ENCODE assay signal across 25 cellular contexts in genomic region chr13:92297971-92298942, GRCh38.
"Had no signal": no experiment of that assay in that cellular context is flagged by ENCODE, and none has a peak within 500 bp of the region (broad histone marks: within the 10 kb centered on the region; RNA-seq: fewer than 3 reads in every experiment).

No MANE protein-coding gene starts in this region.

- ATAC-seq: activated CD4-positive, alpha-beta T cell treated with anti-CD3 and anti-CD28 coated beads for 36 hours; gastroesophageal sphincter; heart left ventricle; natural killer cell treated with Interleukin-12 subunit alpha and Interleukin-12 subunit beta and Interleukin-15 and Interleukin-18, amount 100 ng/mL, for 72 hours; stimulated activated memory B cell treated with anti-CD40 and anti-IgM and Interleukin-4, amounts not matched to agents 10 μg/mL and 1 μg/mL and 100 μg/mL, for 72 hours had no signal

- H3K27ac Mint-ChIP-seq: activated B cell treated with CpG ODN at 0.5 μM for 24 hours; activated CD4-positive, alpha-beta memory T cell treated with anti-CD3 and anti-CD28 coated beads for 36 hours; activated CD4-positive, alpha-beta T cell treated with anti-CD3 and anti-CD28 coated beads for 36 hours; activated naive CD4-positive, alpha-beta T cell treated with anti-CD3 and anti-CD28 coated beads, Interleukin-2, amount 10 ng/mL, durations not matched to agents 7 days and 5 days; natural killer cell treated with Interleukin-12 subunit alpha and Interleukin-12 subunit beta and Interleukin-15 and Interleukin-18, amount 100 ng/mL, for 72 hours; stimulated activated memory B cell treated with anti-CD40 and anti-IgM and Interleukin-4, amounts not matched to agents 10 μg/mL and 1 μg/mL and 100 μg/mL, for 72 hours; T-helper 1 cell treated with Interleukin-12 subunit alpha and Interleukin-12 subunit beta and Interleukin-4 antibody, amounts not matched to agents 30 μg/mL and 1 μg/mL, for 36 hours had no signal

- H3K4me3 ChIP-seq: colonic mucosa, esophagus squamous epithelium, gastroesophageal sphincter, heart left ventricle, left ventricle myocardium inferior, sigmoid colon, smooth muscle cell, stomach, suprapubic skin, tibial nerve, uterus had no signal

- H3K27me3 ChIP-seq: colonic mucosa, esophagus squamous epithelium, gastroesophageal sphincter, heart left ventricle, sigmoid colon, stomach, suprapubic skin, tibial nerve, uterus had no signal

- H3K27ac ChIP-seq: colonic mucosa, esophagus squamous epithelium, gastroesophageal sphincter, heart left ventricle, left ventricle myocardium inferior, sigmoid colon, stomach, suprapubic skin, tibial nerve, uterus had no signal

- H3K27me3 Mint-ChIP-seq: activated B cell treated with CpG ODN at 0.5 μM for 24 hours; activated CD4-positive, alpha-beta memory T cell treated with anti-CD3 and anti-CD28 coated beads for 36 hours; activated CD4-positive, alpha-beta T cell treated with anti-CD3 and anti-CD28 coated beads for 36 hours; activated naive CD4-positive, alpha-beta T cell treated with anti-CD3 and anti-CD28 coated beads, Interleukin-2, amount 10 ng/mL, durations not matched to agents 7 days and 5 days; natural killer cell treated with Interleukin-12 subunit alpha and Interleukin-12 subunit beta and Interleukin-15 and Interleukin-18, amount 100 ng/mL, for 72 hours; stimulated activated memory B cell treated with anti-CD40 and anti-IgM and Interleukin-4, amounts not matched to agents 10 μg/mL and 1 μg/mL and 100 μg/mL, for 72 hours had no signal

- H3K36me3 Mint-ChIP-seq: activated CD4-positive, alpha-beta memory T cell treated with anti-CD3 and anti-CD28 coated beads for 36 hours; activated naive CD4-positive, alpha-beta T cell treated with anti-CD3 and anti-CD28 coated beads, Interleukin-2, amount 10 ng/mL, durations not matched to agents 7 days and 5 days; stimulated activated memory B cell treated with anti-CD40 and anti-IgM and Interleukin-4, amounts not matched to agents 10 μg/mL and 1 μg/mL and 100 μg/mL, for 72 hours had no signal

- H3K9me3 ChIP-seq: colonic mucosa, gastroesophageal sphincter, sigmoid colon, suprapubic skin, uterus had no signal

- H3K36me3 ChIP-seq: colonic mucosa, esophagus squamous epithelium, gastroesophageal sphincter, heart left ventricle, left ventricle myocardium inferior, sigmoid colon, stomach, suprapubic skin, tibial nerve, uterus had no signal

- H3K4me1 ChIP-seq: colonic mucosa, esophagus squamous epithelium, gastroesophageal sphincter, heart left ventricle, left ventricle myocardium inferior, sigmoid colon, stomach, suprapubic skin, tibial nerve, uterus had no signal

- H3K4me3 Mint-ChIP-seq: activated B cell treated with CpG ODN at 0.5 μM for 24 hours; activated CD4-positive, alpha-beta memory T cell treated with anti-CD3 and anti-CD28 coated beads for 36 hours; activated CD4-positive, alpha-beta T cell treated with anti-CD3 and anti-CD28 coated beads for 36 hours; activated naive CD4-positive, alpha-beta T cell treated with anti-CD3 and anti-CD28 coated beads, Interleukin-2, amount 10 ng/mL, durations not matched to agents 7 days and 5 days; natural killer cell treated with Interleukin-12 subunit alpha and Interleukin-12 subunit beta and Interleukin-15 and Interleukin-18, amount 100 ng/mL, for 72 hours; stimulated activated memory B cell treated with anti-CD40 and anti-IgM and Interleukin-4, amounts not matched to agents 10 μg/mL and 1 μg/mL and 100 μg/mL, for 72 hours; T-helper 1 cell treated with Interleukin-12 subunit alpha and Interleukin-12 subunit beta and Interleukin-4 antibody, amounts not matched to agents 30 μg/mL and 1 μg/mL, for 36 hours had no signal

- H3K4me1 Mint-ChIP-seq: activated B cell treated with CpG ODN at 0.5 μM for 24 hours; activated CD4-positive, alpha-beta T cell treated with anti-CD3 and anti-CD28 coated beads for 36 hours; activated naive CD4-positive, alpha-beta T cell treated with anti-CD3 and anti-CD28 coated beads, Interleukin-2, amount 10 ng/mL, durations not matched to agents 7 days and 5 days; stimulated activated memory B cell treated with anti-CD40 and anti-IgM and Interleukin-4, amounts not matched to agents 10 μg/mL and 1 μg/mL and 100 μg/mL, for 72 hours had no signal

- DNase-seq: activated B cell treated with CpG ODN at 0.5 μM for 24 hours; activated CD4-positive, alpha-beta memory T cell treated with anti-CD3 and anti-CD28 coated beads for 36 hours; activated CD4-positive, alpha-beta T cell treated with anti-CD3 and anti-CD28 coated beads for 36 hours; activated effector memory CD4-positive, alpha-beta T cell treated with anti-CD3 and anti-CD28 coated beads, Interleukin-2, amount 50 U/mL, for 16 hours; activated naive CD4-positive, alpha-beta T cell treated with anti-CD3 and anti-CD28 coated beads, Interleukin-2, amount 10 ng/mL, durations not matched to agents 7 days and 5 days; activated T-cell treated with anti-CD3 and anti-CD28 coated beads for 4 hours; amygdala; colonic mucosa; esophagus squamous epithelium; heart left ventricle; left ventricle myocardium inferior; mammary epithelial cell; occipital lobe; sigmoid colon; stimulated activated CD4-positive, alpha-beta T cell treated with anti-CD3 and anti-CD28 coated beads, Interleukin-15, amount 100 ng/mL, for 24 hours; stomach; T1000; uterus had no signal

- H3K4me2 ChIP-seq: smooth muscle cell had no signal
